1 cellular context compared by ENCODE assay signal in genomic region chr1:1889090-1889750, GRCh38.
TF ChIP-seq lines count a peak whose summit lies in the region.

No MANE protein-coding gene starts in this region.

TF ChIP-seq in K562, 482 proteins besides CTCF, POLR2A, EP300 and RAD21 (continued from another document):
- no peak for TF ChIP-seq ZNF695 (CRISPR knock-in tag; IDR thresholded peaks at IDR 0.05)
- TF ChIP-seq BCOR (IDR thresholded peaks at IDR 0.05) = peak; percentile 88
- TF ChIP-seq MLLT1 (IDR thresholded peaks at IDR 0.05) = peak in 1 of 2 experiments; percentile 48; a peak in 1 of 4 replicates
- TF ChIP-seq FOXP1 (CRISPR knock-in tag; IDR thresholded peaks at IDR 0.05) = 0 out of 2 replicates have a peak, but pooled peaks have one; percentile 6
- no peak; a peak in 1 of 4 replicates for TF ChIP-seq ARNT (IDR thresholded peaks at IDR 0.05)
- no peak for TF ChIP-seq TAF7 (tag; IDR thresholded peaks at IDR 0.05)
- TF ChIP-seq PHTF2 (CRISPR knock-in tag; IDR thresholded peaks at IDR 0.05) = no peak
- TF ChIP-seq NEUROD1 (IDR thresholded peaks at IDR 0.05; ENCODE audit: borderline replicate concordance, low read depth, low read length, partially characterized antibody) = no peak
- TF ChIP-seq, protein P1, sequence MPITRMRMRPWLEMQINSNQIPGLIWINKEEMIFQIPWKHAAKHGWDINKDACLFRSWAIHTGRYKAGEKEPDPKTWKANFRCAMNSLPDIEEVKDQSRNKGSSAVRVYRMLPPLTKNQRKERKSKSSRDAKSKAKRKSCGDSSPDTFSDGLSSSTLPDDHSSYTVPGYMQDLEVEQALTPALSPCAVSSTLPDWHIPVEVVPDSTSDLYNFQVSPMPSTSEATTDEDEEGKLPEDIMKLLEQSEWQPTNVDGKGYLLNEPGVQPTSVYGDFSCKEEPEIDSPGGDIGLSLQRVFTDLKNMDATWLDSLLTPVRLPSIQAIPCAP (CRISPR knock-in tag; IDR thresholded peaks at IDR 0.05; ENCODE audit: borderline replicate concordance) = peak; percentile 78; the same call in 1 of the 2 replicates
- no peak for TF ChIP-seq SNRNP70 (optimal IDR thresholded peaks at IDR 0.05; ENCODE audit: low read depth, low read length)
- TF ChIP-seq CEBPB (tag; IDR thresholded peaks at IDR 0.05) = peak; percentile 46
- TF ChIP-seq, protein P2, sequence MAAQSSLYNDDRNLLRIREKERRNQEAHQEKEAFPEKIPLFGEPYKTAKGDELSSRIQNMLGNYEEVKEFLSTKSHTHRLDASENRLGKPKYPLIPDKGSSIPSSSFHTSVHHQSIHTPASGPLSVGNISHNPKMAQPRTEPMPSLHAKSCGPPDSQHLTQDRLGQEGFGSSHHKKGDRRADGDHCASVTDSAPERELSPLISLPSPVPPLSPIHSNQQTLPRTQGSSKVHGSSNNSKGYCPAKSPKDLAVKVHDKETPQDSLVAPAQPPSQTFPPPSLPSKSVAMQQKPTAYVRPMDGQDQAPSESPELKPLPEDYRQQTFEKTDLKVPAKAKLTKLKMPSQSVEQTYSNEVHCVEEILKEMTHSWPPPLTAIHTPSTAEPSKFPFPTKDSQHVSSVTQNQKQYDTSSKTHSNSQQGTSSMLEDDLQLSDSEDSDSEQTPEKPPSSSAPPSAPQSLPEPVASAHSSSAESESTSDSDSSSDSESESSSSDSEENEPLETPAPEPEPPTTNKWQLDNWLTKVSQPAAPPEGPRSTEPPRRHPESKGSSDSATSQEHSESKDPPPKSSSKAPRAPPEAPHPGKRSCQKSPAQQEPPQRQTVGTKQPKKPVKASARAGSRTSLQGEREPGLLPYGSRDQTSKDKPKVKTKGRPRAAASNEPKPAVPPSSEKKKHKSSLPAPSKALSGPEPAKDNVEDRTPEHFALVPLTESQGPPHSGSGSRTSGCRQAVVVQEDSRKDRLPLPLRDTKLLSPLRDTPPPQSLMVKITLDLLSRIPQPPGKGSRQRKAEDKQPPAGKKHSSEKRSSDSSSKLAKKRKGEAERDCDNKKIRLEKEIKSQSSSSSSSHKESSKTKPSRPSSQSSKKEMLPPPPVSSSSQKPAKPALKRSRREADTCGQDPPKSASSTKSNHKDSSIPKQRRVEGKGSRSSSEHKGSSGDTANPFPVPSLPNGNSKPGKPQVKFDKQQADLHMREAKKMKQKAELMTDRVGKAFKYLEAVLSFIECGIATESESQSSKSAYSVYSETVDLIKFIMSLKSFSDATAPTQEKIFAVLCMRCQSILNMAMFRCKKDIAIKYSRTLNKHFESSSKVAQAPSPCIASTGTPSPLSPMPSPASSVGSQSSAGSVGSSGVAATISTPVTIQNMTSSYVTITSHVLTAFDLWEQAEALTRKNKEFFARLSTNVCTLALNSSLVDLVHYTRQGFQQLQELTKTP (IDR thresholded peaks at IDR 0.05; ENCODE audit: low read depth in 1 of 2, partially characterized antibody in 2 of 2) = no peak
- TF ChIP-seq, protein P3, sequence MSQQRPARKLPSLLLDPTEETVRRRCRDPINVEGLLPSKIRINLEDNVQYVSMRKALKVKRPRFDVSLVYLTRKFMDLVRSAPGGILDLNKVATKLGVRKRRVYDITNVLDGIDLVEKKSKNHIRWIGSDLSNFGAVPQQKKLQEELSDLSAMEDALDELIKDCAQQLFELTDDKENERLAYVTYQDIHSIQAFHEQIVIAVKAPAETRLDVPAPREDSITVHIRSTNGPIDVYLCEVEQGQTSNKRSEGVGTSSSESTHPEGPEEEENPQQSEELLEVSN (IDR thresholded peaks at IDR 0.05; ENCODE audit: borderline replicate concordance in 1 of 2, extremely low read depth in 1 of 2, insufficient read depth in 1 of 2, insufficient read length in 1 of 2, low read depth in 1 of 2, low read length in 1 of 2, poor library complexity in 1 of 2, severe bottlenecking in 1 of 2) = no peak
- TF ChIP-seq, protein P4, sequence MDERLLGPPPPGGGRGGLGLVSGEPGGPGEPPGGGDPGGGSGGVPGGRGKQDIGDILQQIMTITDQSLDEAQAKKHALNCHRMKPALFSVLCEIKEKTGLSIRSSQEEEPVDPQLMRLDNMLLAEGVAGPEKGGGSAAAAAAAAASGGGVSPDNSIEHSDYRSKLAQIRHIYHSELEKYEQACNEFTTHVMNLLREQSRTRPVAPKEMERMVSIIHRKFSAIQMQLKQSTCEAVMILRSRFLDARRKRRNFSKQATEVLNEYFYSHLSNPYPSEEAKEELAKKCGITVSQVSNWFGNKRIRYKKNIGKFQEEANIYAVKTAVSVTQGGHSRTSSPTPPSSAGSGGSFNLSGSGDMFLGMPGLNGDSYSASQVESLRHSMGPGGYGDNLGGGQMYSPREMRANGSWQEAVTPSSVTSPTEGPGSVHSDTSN (CRISPR knock-in tag; IDR thresholded peaks at IDR 0.05; ENCODE audit: low read depth) = no peak
- TF ChIP-seq, protein P4 (tag; conservative IDR thresholded peaks at IDR 0.05; ENCODE audit: low read depth) = no peak
